In the genomic region with DNA sequence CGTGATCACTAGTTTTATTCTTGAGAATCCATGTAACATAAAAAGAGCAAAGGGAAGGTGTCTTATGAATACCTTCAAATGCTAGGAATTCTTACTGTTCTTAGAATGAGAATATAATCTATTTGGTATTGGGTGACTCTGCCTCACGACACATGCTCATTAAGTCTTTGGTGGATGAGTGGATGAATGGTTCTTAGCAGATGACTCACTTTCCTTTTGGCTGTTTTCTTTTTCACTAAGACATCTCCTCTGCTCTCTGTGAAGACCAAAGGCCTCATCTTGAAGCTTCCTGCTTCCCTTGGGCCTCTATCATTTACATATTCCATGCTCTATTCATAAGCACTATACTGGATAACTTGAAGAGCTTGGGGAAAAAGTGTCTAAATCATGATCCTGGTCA, we compare ENCODE assay signal across 20 cellular contexts.
DNase-seq lines count a peak whose midpoint lies in the region; ATAC-seq and TF ChIP-seq lines count a peak whose summit lies in the region.
"Had no signal": no experiment of that assay in that cellular context is flagged by ENCODE, and none has a peak within 500 bp of the region (broad histone marks: within the 10 kb centered on the region; RNA-seq: fewer than 3 reads in every experiment).

No MANE protein-coding gene starts in this region.

- CTCF ChIA-PET in AG04450 (lab: Charles Lee), result no interaction called here

- no peak overlapping the region for H3K27ac ChIP-seq in AG04450 (ENCODE audit: low read depth, low read length)
- peak overlapping the region; percentile 20; the same call in 1 of the 2 replicates for H3K27ac ChIP-seq in WERI-Rb-1
- no peak overlapping the region for H3K27ac ChIP-seq in gastroesophageal sphincter
- no peak overlapping the region for H3K27ac ChIP-seq in right cardiac atrium (ENCODE audit: low read length)
- H3K27ac ChIP-seq: colonic mucosa, esophagus squamous epithelium, SK-N-MC, thyroid gland had no signal

- H3K27me3 ChIP-seq in AG04450 (ENCODE audit: control insufficient read depth, insufficient read depth, low read length), result no peaks in the 10 kb centered on the region
- H3K27me3 ChIP-seq in WERI-Rb-1 (ENCODE audit: insufficient read depth, low read depth, severe bottlenecking), result no peaks in the 10 kb centered on the region
- H3K27me3 ChIP-seq in gastroesophageal sphincter, result no peaks in the 10 kb centered on the region
- no peaks in the 10 kb centered on the region for H3K27me3 ChIP-seq in right cardiac atrium (ENCODE audit: control insufficient read depth, insufficient read depth)
- H3K27me3 ChIP-seq: colonic mucosa, esophagus squamous epithelium, thyroid gland had no signal

- WGBS in gastroesophageal sphincter (ENCODE audit: low coverage in 1 of 2), 2 donors, result 90 to 93% methylated on average over 1 to 2 of the region's 2 CpGs
- WGBS in right cardiac atrium, result 93% methylated on average over 2 of the region's 2 CpGs

- no peak for TF ChIP-seq POLR2A in gastroesophageal sphincter (IDR thresholded peaks at IDR 0.05)

- no peaks in the 10 kb centered on the region for H3K4me1 ChIP-seq in gastroesophageal sphincter
- H3K4me1 ChIP-seq in right cardiac atrium (ENCODE audit: control insufficient read depth, insufficient read depth, low read length), result no peaks in the 10 kb centered on the region
- H3K4me1 ChIP-seq: colonic mucosa, esophagus squamous epithelium, thyroid gland had no signal

- TF ChIP-seq CTCF in AG04450 (IDR thresholded peaks at IDR 0.05; ENCODE audit: low read depth, low read length) (no peak), HFF-Myc (IDR thresholded peaks at IDR 0.05; ENCODE audit: low read depth, low read length, missing control alignments) (no peak), WERI-Rb-1 (IDR thresholded peaks at IDR 0.05; ENCODE audit: low read depth, low read length) (no peak), gastroesophageal sphincter (IDR thresholded peaks at IDR 0.05) (no peak)

- H3K9me3 ChIP-seq in AG04450 (ENCODE audit: control insufficient read depth, insufficient read depth, low read length) (no peaks in the 10 kb centered on the region; the same call in 1 of the 2 replicates), WERI-Rb-1 (ENCODE audit: severe bottlenecking) (peaks cover 2% of the 10 kb centered on the region), gastroesophageal sphincter (peaks cover 0 to 17% (median 0%) of the 10 kb centered on the region in 3 donors), right cardiac atrium (ENCODE audit: control insufficient read depth, low read length) (no peaks in the 10 kb centered on the region)
- H3K9me3 ChIP-seq: colonic mucosa, thyroid gland had no signal

- DNase-seq in AG04450 (ENCODE audit: low read depth, low spot score) (peak; percentile 1), HFF-Myc (ENCODE audit: extremely low read depth, low read depth) (peak; percentile 9), WERI-Rb-1 (no peak), foreskin melanocyte (peak; percentile 49), right cardiac atrium (no peak)
- no peak for DNase-seq in central memory CD4-positive, alpha-beta T cell
- DNase-seq: activated B cell treated with CpG ODN at 0.5 μM for 24 hours; activated naive CD4-positive, alpha-beta T cell treated with anti-CD3 and anti-CD28 coated beads for 36 hours; AML-193; colonic mucosa; esophagus squamous epithelium; Karpas-422; midbrain; NCI-H2029 treated with DMSO at 0.1 percent for 48 hours; NK-92 treated with Interleukin-12 subunit alpha and Interleukin-12 subunit beta, amount 100 ng/mL, for 24 hours; posterior cingulate gyrus; thyroid gland had no signal

- POLR2A ChIA-PET in AG04450 (lab: Yijun Ruan, JAX), result interaction anchor here (0.6 kb wide), 1 partner anchor 468 kb away, joined by 3 read pairs; no protein-coding TSS in a partner anchor

- intact Hi-C loops in right cardiac atrium (cut with DNase I), result no loop called here

- H3K36me3 ChIP-seq in WERI-Rb-1 (no peaks in the 10 kb centered on the region), gastroesophageal sphincter (no peaks in the 10 kb centered on the region)
- H3K36me3 ChIP-seq: colonic mucosa, esophagus squamous epithelium, thyroid gland had no signal

- no peak overlapping the region for H3K4me3 ChIP-seq in AG04450 (ENCODE audit: low read depth, low read length)
- no peak overlapping the region for H3K4me3 ChIP-seq in HFF-Myc (replicated peaks; ENCODE audit: low read depth, low read length)
- H3K4me3 ChIP-seq in WERI-Rb-1 (ENCODE audit: low read depth, low read length), result no peak overlapping the region
- no peak overlapping the region for H3K4me3 ChIP-seq in gastroesophageal sphincter
- H3K4me3 ChIP-seq in right cardiac atrium (ENCODE audit: low read length), result no peak overlapping the region
- H3K4me3 ChIP-seq: colonic mucosa, esophagus squamous epithelium, SK-N-MC, thyroid gland had no signal

- no peak for TF ChIP-seq EP300 in gastroesophageal sphincter (IDR thresholded peaks at IDR 0.05)

- ATAC-seq in GM18858 (IDR thresholded peaks at IDR 0.05; ENCODE audit: unreplicated experiment) (no peak), gastroesophageal sphincter (no peak), right cardiac atrium (no peak)

Comparison
In these comparisons a context has a peak if more than half of its experiments do, and no peak if none do; other contexts are left out.
1. DNase-seq: peak in AG04450 (single experiment), HFF-Myc (single experiment) and foreskin melanocyte (single experiment); none in WERI-Rb-1 (single experiment), right cardiac atrium (0 of 3) and central memory CD4-positive, alpha-beta T cell (single experiment).